22 cellular contexts compared by ENCODE assay signal in genomic region chr4:91032725-91033445, GRCh38.
A peak's percentile ranks its signal among the peaks of the same experiment; 100 is the strongest.
DNase-seq lines count a peak whose midpoint lies in the region; ATAC-seq, FAIRE-seq and TF ChIP-seq lines count a peak whose summit lies in the region.
"Had no signal": no experiment of that assay in that cellular context is flagged by ENCODE, and none has a peak within 500 bp of the region (broad histone marks: within the 10 kb centered on the region; RNA-seq: fewer than 3 reads in every experiment).

No MANE protein-coding gene starts in this region.

- H3K36me3 ChIP-seq in HepG2 (replicated peaks in 1 of 2; ENCODE audit: control insufficient read depth in 1 of 2, insufficient read depth in 2 of 2, low read length in 2 of 2) (no peaks in the 10 kb centered on the region), right lobe of liver (no peaks in the 10 kb centered on the region), Panc1 (ENCODE audit: control insufficient read depth, insufficient read depth, low read length) (no peaks in the 10 kb centered on the region), suprapubic skin (no peaks in the 10 kb centered on the region)

- BruUV-seq in HepG2 (replicated peaks; lab: Mats Ljungman, UMichigan): no TSS peak
- no TSS peak for BruUV-seq in Panc1 (replicated peaks; lab: Mats Ljungman, UMichigan)

- no peak overlapping the region for H3K4me3 ChIP-seq in HepG2 (replicated peaks in 1 of 3; ENCODE audit: insufficient read depth in 1 of 3, low read depth in 2 of 3, low read length in 3 of 3)
- H3K4me3 ChIP-seq in right lobe of liver: no peak overlapping the region
- H3K4me3 ChIP-seq in Panc1 (ENCODE audit: low read depth in 2 of 2, low read length in 2 of 2): no peak overlapping the region
- no peak overlapping the region for H3K4me3 ChIP-seq in choroid plexus epithelial cell (ENCODE audit: low read depth, low read length)
- H3K4me3 ChIP-seq in suprapubic skin: no peak overlapping the region
- H3K4me3 ChIP-seq: A549, GM23248 had no signal

- no peak for TF ChIP-seq POLR2A in HepG2 (IDR thresholded peaks at IDR 0.05; ENCODE audit: insufficient read depth in 1 of 2, low read depth in 2 of 2, low read length in 2 of 2)
- TF ChIP-seq POLR2A in right lobe of liver (IDR thresholded peaks at IDR 0.05): no peak
- no peak for TF ChIP-seq POLR2A in suprapubic skin (IDR thresholded peaks at IDR 0.05)

- POLR2A ChIA-PET in HepG2 (lab: Yijun Ruan, JAX) (no interaction called here), Panc1 (lab: Charles Lee) (no interaction called here)

- no peak overlapping the region for H3K9ac ChIP-seq in HepG2 (ENCODE audit: insufficient read depth, low read depth, low read length)
- H3K9ac ChIP-seq: GM23248 had no signal

- 0% methylated on average over 4 of the region's 4 CpGs for WGBS in HepG2 (ENCODE audit: low lambda C conversion rate)
- 40% methylated on average over 4 of the region's 4 CpGs for WGBS in right lobe of liver (ENCODE audit: insufficient coverage, low coverage, low lambda C conversion rate, missing lambda C conversion rate)
- 60% methylated on average over 4 of the region's 4 CpGs for WGBS in suprapubic skin

- DNase-seq in HepG2 (ENCODE audit: low spot score) (no peak), right lobe of liver (no peak), Panc1 (ENCODE audit: low read depth, low spot score) (no peak), choroid plexus epithelial cell (ENCODE audit: low read depth) (peak; percentile 7), T1000 (lab: John Stamatoyannopoulos, UW) (no peak), NCI-H2171 treated with DMSO at 0.1 percent for 48 hours (lab: John Stamatoyannopoulos, UW) (no peak), suprapubic skin (ENCODE audit: low spot score in 2 of 2) (no peak)
- DNase-seq: AML-193; Caco-2; CD4-positive, alpha-beta T cell; GM23248; H7; HFFc6 had no signal

- no peak for TF ChIP-seq RAD21 in HepG2 (CRISPR knock-in tag; IDR thresholded peaks at IDR 0.05)

- no peak for FAIRE-seq in HepG2 (lab: Jason Lieb, UNC)
- FAIRE-seq: A549, D721Med, G401.6, GM12891, GM18507 had no signal

- H4K20me1 ChIP-seq in HepG2 (ENCODE audit: insufficient read depth, low read length): no peaks in the 10 kb centered on the region

- H3K27me3 ChIP-seq in HepG2 (ENCODE audit: control insufficient read depth in 1 of 2, insufficient read depth in 2 of 2, low read length in 2 of 2): no peaks in the 10 kb centered on the region
- H3K27me3 ChIP-seq in right lobe of liver: no peaks in the 10 kb centered on the region
- no peaks in the 10 kb centered on the region for H3K27me3 ChIP-seq in Panc1 (ENCODE audit: control insufficient read depth, insufficient read depth, low read length)
- H3K27me3 ChIP-seq in suprapubic skin: no peaks in the 10 kb centered on the region

- ATAC-seq in HepG2 (peak; percentile 47; the same call in 2 of the 3 replicates), right lobe of liver (no peak), Panc1 (no peak), HG03520 (IDR thresholded peaks at IDR 0.05; ENCODE audit: unreplicated experiment) (no peak)
- ATAC-seq: HCT116 had no signal

- in situ Hi-C loops in HepG2 (cut with HindIII; ENCODE audit: extremely low pct_ligation_motif_present, low pct_unique_long_range_greater_than_20kb) (no loop called here), Panc1 (cut with HindIII; ENCODE audit: low pct_unique_long_range_greater_than_20kb, low sequenced_read_pairs) (no loop called here)

- no peak overlapping the region for H3K4me2 ChIP-seq in HepG2 (ENCODE audit: low read depth, low read length)
- H3K4me2 ChIP-seq: A549 had no signal

- TF ChIP-seq CTCF in HepG2 (CRISPR knock-in tag; IDR thresholded peaks at IDR 0.05) (0 out of 2 replicates have a peak, but pooled peaks have one; percentile 16), right lobe of liver (IDR thresholded peaks at IDR 0.05) (no peak), Panc1 (IDR thresholded peaks at IDR 0.05) (peak; percentile 14; the same call in 1 of the 2 replicates), choroid plexus epithelial cell (conservative IDR thresholded peaks at IDR 0.05; ENCODE audit: low read depth, low read length) (peak; percentile 32), suprapubic skin (IDR thresholded peaks at IDR 0.05) (no peak)

- no peak for TF ChIP-seq EP300 in HepG2 (IDR thresholded peaks at IDR 0.05; ENCODE audit: low read depth in 2 of 2, low read length in 2 of 2)
- no peak for TF ChIP-seq EP300 in HepG2 (CRISPR knock-in tag; IDR thresholded peaks at IDR 0.05; ENCODE audit: borderline replicate concordance)
- TF ChIP-seq EP300 in suprapubic skin (IDR thresholded peaks at IDR 0.05): no peak

- CTCF ChIA-PET in HepG2 (lab: Yijun Ruan, JAX; ENCODE audit: low intra/inter-chr PET ratio, low total read pairs): no interaction called here
- CTCF ChIA-PET in Panc1 (lab: Charles Lee): interaction anchor here (0.7 kb wide), 1 partner anchor 166 kb away, joined by 3 read pairs; no protein-coding TSS in a partner anchor

- no peaks in the 10 kb centered on the region for H3K79me2 ChIP-seq in HepG2 (ENCODE audit: insufficient read depth, low read length)

- H3K9me3 ChIP-seq in HepG2 (ENCODE audit: low read length) (no peaks in the 10 kb centered on the region), right lobe of liver (no peaks in the 10 kb centered on the region), Panc1 (ENCODE audit: control insufficient read depth, insufficient read depth, low read depth, low read length) (no peaks in the 10 kb centered on the region), suprapubic skin (no peaks in the 10 kb centered on the region)
- H3K9me3 ChIP-seq: A549, Caco-2 had no signal

- H3K4me1 ChIP-seq in HepG2 (ENCODE audit: insufficient read depth, low read length) (no peaks in the 10 kb centered on the region), right lobe of liver (no peaks in the 10 kb centered on the region), Panc1 (ENCODE audit: control insufficient read depth, insufficient read depth, low read length) (no peaks in the 10 kb centered on the region), suprapubic skin (no peaks in the 10 kb centered on the region)
- H3K4me1 ChIP-seq: A549, Caco-2 had no signal

- intact Hi-C loops in HepG2 (cut with micrococcal nuclease; ENCODE audit: unreplicated experiment): no loop called here
- intact Hi-C loops in right lobe of liver (cut with DNase I): no loop called here
- intact Hi-C loops in Panc1 (cut with micrococcal nuclease; ENCODE audit: unreplicated experiment): no loop called here

- H2AFZ ChIP-seq in HepG2 (ENCODE audit: low read length): no peak overlapping the region
- H2AFZ ChIP-seq: GM23248 had no signal

- H3K27ac ChIP-seq in HepG2 (ENCODE audit: extremely low read length, insufficient read depth, low read length): no peak overlapping the region
- no peak overlapping the region for H3K27ac ChIP-seq in right lobe of liver
- H3K27ac ChIP-seq in Panc1 (ENCODE audit: low read length): no peak overlapping the region
- no peak overlapping the region for H3K27ac ChIP-seq in suprapubic skin
- H3K27ac ChIP-seq: 22Rv1, A549, C4-2B, GM23248 had no signal

TF ChIP-seq in HepG2, 621 proteins besides CTCF, POLR2A, EP300 and RAD21:
- TF ChIP-seq STAT5B (CRISPR knock-in tag; IDR thresholded peaks at IDR 0.05) (no peak), AHDC1 (CRISPR knock-in tag; IDR thresholded peaks at IDR 0.05; ENCODE audit: borderline replicate concordance) (no peak), ZNF3 (CRISPR knock-in tag; IDR thresholded peaks at IDR 0.05) (no peak), KDM2A (CRISPR knock-in tag; IDR thresholded peaks at IDR 0.05; ENCODE audit: borderline replicate concordance, low read depth) (no peak), ZC3H13 (CRISPR knock-in tag; IDR thresholded peaks at IDR 0.05) (no peak), CREM (IDR thresholded peaks at IDR 0.05) (no peak), CREM (CRISPR knock-in tag; IDR thresholded peaks at IDR 0.05) (no peak), ETV5 (CRISPR knock-in tag; IDR thresholded peaks at IDR 0.05; ENCODE audit: borderline replicate concordance) (no peak), ATF7-NPFF (CRISPR knock-in tag; IDR thresholded peaks at IDR 0.05; ENCODE audit: low read depth) (no peak), ZNF75D (CRISPR knock-in tag; IDR thresholded peaks at IDR 0.05; ENCODE audit: borderline replicate concordance) (no peak)
TF ChIP-seq in HepG2: peak in this region for 0.

Comparison
In these comparisons a context has a peak if more than half of its experiments do, and no peak if none do; other contexts are left out.
1. CTCF ChIP-seq: peak in HepG2 (single experiment), Panc1 (single experiment) and choroid plexus epithelial cell (single experiment); none in right lobe of liver (0 of 4) and suprapubic skin (0 of 2).